In the genomic region with DNA sequence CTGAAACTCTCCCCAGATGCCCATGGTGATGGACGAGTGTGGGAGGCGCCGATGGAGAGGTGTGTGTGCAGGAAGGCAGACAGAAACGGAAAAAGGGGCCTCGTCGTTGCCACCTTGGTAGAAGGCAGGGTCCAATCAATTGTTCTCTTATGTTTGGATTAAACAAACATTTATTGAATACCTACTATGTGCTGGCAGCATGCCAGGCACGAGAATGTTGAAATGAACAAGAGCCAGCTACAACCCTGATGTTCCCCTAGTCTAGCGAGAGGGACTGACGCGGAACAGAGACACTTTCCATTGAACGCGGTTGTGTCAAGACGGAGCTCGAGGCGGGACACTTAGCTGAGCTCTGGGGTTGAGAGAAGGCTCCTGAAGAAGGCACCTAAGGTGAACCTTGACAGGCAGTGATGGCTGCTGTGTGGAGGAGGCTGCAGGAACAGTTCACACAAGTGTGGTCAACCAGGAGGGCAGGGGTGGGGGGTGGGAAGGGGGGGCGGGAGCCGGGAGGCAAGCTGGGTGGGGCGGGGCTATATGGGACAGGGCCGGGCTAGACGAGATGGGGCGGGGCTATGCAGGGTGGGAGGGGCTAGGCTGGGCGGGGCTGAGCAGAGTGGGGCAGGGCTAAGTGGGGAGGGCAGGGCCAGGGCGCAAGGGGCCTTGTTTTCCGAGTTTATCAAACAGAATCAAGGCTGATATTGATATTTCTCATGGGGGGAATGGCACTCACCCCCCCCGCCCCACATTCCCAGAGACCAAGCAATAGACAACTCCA, we compare ENCODE assay signal across 12 cellular contexts.
DNase-seq lines count a peak whose midpoint lies in the region; ATAC-seq and TF ChIP-seq lines count a peak whose summit lies in the region.
"Had no signal": no experiment of that assay in that cellular context is flagged by ENCODE, and none has a peak within 500 bp of the region (broad histone marks: within the 10 kb centered on the region; RNA-seq: fewer than 3 reads in every experiment).

No MANE protein-coding gene starts in this region.

- intact Hi-C loops in ascending aorta (cut with DNase I), result no loop called here

- TF ChIP-seq CTCF in AG04450 (IDR thresholded peaks at IDR 0.05; ENCODE audit: low read depth, low read length), result no peak
- TF ChIP-seq CTCF in endodermal cell (conservative IDR thresholded peaks at IDR 0.05), result no peak
- TF ChIP-seq CTCF in ascending aorta (IDR thresholded peaks at IDR 0.05), result no peak

- peaks cover 34% of the 10 kb centered on the region for H3K4me1 Mint-ChIP-seq in T-helper 17 cell
- H3K4me1 Mint-ChIP-seq in endodermal cell, result peaks cover 2% of the 10 kb centered on the region

- no peak overlapping the region for H3K4me3 ChIP-seq in AG04450 (ENCODE audit: low read depth, low read length)
- H3K4me3 ChIP-seq in H7 (ENCODE audit: insufficient read depth, low read depth, low read length), result no peak overlapping the region
- no peak overlapping the region for H3K4me3 ChIP-seq in endodermal cell (ENCODE audit: low read length)
- no peak overlapping the region for H3K4me3 ChIP-seq in ascending aorta

- H3K4me1 ChIP-seq in endodermal cell (ENCODE audit: control insufficient read depth, insufficient read depth, low read length), result no peaks in the 10 kb centered on the region
- no peaks in the 10 kb centered on the region for H3K4me1 ChIP-seq in ascending aorta
- H3K4me1 ChIP-seq: Caco-2 had no signal

- 95 to 97% methylated on average over 14 to 23 of the region's 25 CpGs for WGBS in endodermal cell (ENCODE audit: insufficient coverage in 1 of 2, insufficient read length in 1 of 2), 2 experiments

- H3K36me3 ChIP-seq in H7 (replicated peaks; ENCODE audit: control insufficient read depth, insufficient read depth, low read length) (no peaks in the 10 kb centered on the region), endodermal cell (ENCODE audit: control insufficient read depth, insufficient read depth, low read length) (no peaks in the 10 kb centered on the region), ascending aorta (no peaks in the 10 kb centered on the region)

- ATAC-seq in T-helper 17 cell, result no peak

- POLR2A ChIA-PET in AG04450 (lab: Yijun Ruan, JAX), result no interaction called here

- H3K27ac Mint-ChIP-seq in T-helper 17 cell (peak overlapping the region; percentile 34), endodermal cell (no peak overlapping the region)
- H3K27ac Mint-ChIP-seq: CD14-positive monocyte; CD8-positive, alpha-beta memory T cell had no signal

- DNase-seq in AG04450 (ENCODE audit: low read depth, low spot score) (no peak), H7 (peak; percentile 57), T-helper 17 cell (no peak), endodermal cell (peak; percentile 59), T1000 (lab: John Stamatoyannopoulos, UW) (no peak), ascending aorta (ENCODE audit: low spot score in 2 of 2) (no peak), HuH-7.5 (ENCODE audit: low spot score) (no peak)
- DNase-seq: Caco-2; CD8-positive, alpha-beta memory T cell; DMS53; GF-D8 had no signal

- peak overlapping the region; percentile 11 for H3K27ac ChIP-seq in AG04450 (ENCODE audit: low read depth, low read length)
- no peak overlapping the region for H3K27ac ChIP-seq in endodermal cell (ENCODE audit: low read depth, low read length)
- no peak overlapping the region for H3K27ac ChIP-seq in ascending aorta

- H3K9me3 ChIP-seq in AG04450 (ENCODE audit: control insufficient read depth, insufficient read depth, low read length) (peaks cover 21% of the 10 kb centered on the region), T-helper 17 cell (ENCODE audit: control insufficient read depth, low read length, poor library complexity, severe bottlenecking) (no peaks in the 10 kb centered on the region), endodermal cell (ENCODE audit: control insufficient read depth, low read length) (no peaks in the 10 kb centered on the region), ascending aorta (no peaks in the 10 kb centered on the region)
- H3K9me3 ChIP-seq: Caco-2 had no signal

- no peak overlapping the region for H3K9ac ChIP-seq in endodermal cell (ENCODE audit: extremely low read depth, low read length, poor library complexity, severe bottlenecking)

- H3K36me3 Mint-ChIP-seq in T-helper 17 cell (ENCODE audit: low read depth) (no peaks in the 10 kb centered on the region), endodermal cell (ENCODE audit: low read depth) (no peaks in the 10 kb centered on the region)
- H3K36me3 Mint-ChIP-seq: CD14-positive monocyte; CD8-positive, alpha-beta memory T cell had no signal

- no peak overlapping the region for H3K4me3 Mint-ChIP-seq in T-helper 17 cell
- no peak overlapping the region for H3K4me3 Mint-ChIP-seq in endodermal cell
- H3K4me3 Mint-ChIP-seq: CD14-positive monocyte; CD8-positive, alpha-beta memory T cell had no signal

- CTCF ChIA-PET in AG04450 (lab: Charles Lee), result no interaction called here

- H3K27me3 Mint-ChIP-seq in T-helper 17 cell (no peaks in the 10 kb centered on the region), endodermal cell (ENCODE audit: insufficient read depth) (peaks cover 18% of the 10 kb centered on the region)
- H3K27me3 Mint-ChIP-seq: CD8-positive, alpha-beta memory T cell had no signal

- H3K9me3 Mint-ChIP-seq in endodermal cell, result no peaks in the 10 kb centered on the region
- H3K9me3 Mint-ChIP-seq: CD8-positive, alpha-beta memory T cell had no signal

- H3K27me3 ChIP-seq in AG04450 (ENCODE audit: control insufficient read depth, insufficient read depth, low read length) (no peaks in the 10 kb centered on the region), H7 (ENCODE audit: control insufficient read depth, insufficient read depth, low read length) (no peaks in the 10 kb centered on the region), endodermal cell (ENCODE audit: control insufficient read depth, insufficient read depth, low read length, poor library complexity, severe bottlenecking) (peaks cover 8% of the 10 kb centered on the region), ascending aorta (no peaks in the 10 kb centered on the region)

Comparison
In these comparisons a context has a peak if more than half of its experiments do, and no peak if none do; other contexts are left out.
1. DNase-seq: peak in H7 (single experiment) and endodermal cell (single experiment); none in AG04450 (single experiment), T-helper 17 cell (0 of 3), T1000 (single experiment), ascending aorta (0 of 2) and HuH-7.5 (single experiment).